Comparison of ENCODE assay signal across 34 cellular contexts in genomic region chr2:30826481-30826880, GRCh38. TPM values are rescaled to one million over a fixed set of nuclear protein-coding genes. Genes with fewer than 3 reads are reported as not detected.
"Had no signal": no experiment of that assay in that cellular context is flagged by ENCODE, and none has a peak within 500 bp of the region (broad histone marks: within the 10 kb centered on the region; RNA-seq: fewer than 3 reads in every experiment).

No MANE protein-coding gene starts in this region.

- H3K4me2 ChIP-seq: hepatocyte, neural progenitor cell, smooth muscle cell had no signal

- DNase-seq: heart right ventricle; islet precursor cell; left ventricle myocardium superior; naive B cell; natural killer cell; nephron progenitor cell; occipital lobe; retina; right cardiac atrium; sigmoid colon; stimulated activated CD4-positive, alpha-beta T cell treated with anti-CD3 and anti-CD28 coated beads, Interleukin-1b, Interleukin-23, amount 100 ng/mL, for 48 hours; stimulated activated CD4-positive, alpha-beta T cell treated with anti-CD3 and anti-CD28 coated beads, Interleukin-2, amount 100 ng/mL, for 48 hours; stimulated activated CD4-positive, alpha-beta T cell treated with anti-CD3 and anti-CD28 coated beads, Interleukin-4, amount 100 ng/mL, for 4 hours; stimulated activated CD8-positive, alpha-beta memory T cell treated with anti-CD3 and anti-CD28 coated beads, Interleukin-4, amount 100 ng/mL, for 48 hours; stimulated activated naive CD4-positive, alpha-beta T cell treated with Interleukin-2 at 50 U/mL for 16 hours; stimulated activated naive CD8-positive, alpha-beta T cell treated with anti-CD3 and anti-CD28 coated beads, Interleukin-15, amount 100 ng/mL, for 72 hours; tibial artery; trophoblast cell; upper lobe of right lung had no signal

- H3K27me3 ChIP-seq: hepatocyte, neural progenitor cell, sigmoid colon, suprapubic skin, tibial artery, upper lobe of right lung had no signal

- H3K9ac ChIP-seq: neural progenitor cell, parathyroid adenoma had no signal

- H3K9me3 ChIP-seq: neutrophil, suprapubic skin, thoracic aorta, tibial artery, upper lobe of right lung had no signal

- H3K79me2 ChIP-seq: hepatocyte, parathyroid adenoma had no signal

- H3K27ac ChIP-seq: heart right ventricle, hepatocyte, neural progenitor cell, neutrophil, parathyroid adenoma, sigmoid colon, suprapubic skin, thoracic aorta, tibial artery, upper lobe of right lung had no signal

- H3K4me3 ChIP-seq: heart right ventricle, hepatocyte, lung, neural progenitor cell, sigmoid colon, smooth muscle cell, suprapubic skin, thoracic aorta, tibial artery, upper lobe of right lung had no signal

- ATAC-seq: heart right ventricle; left ventricle myocardium superior; natural killer cell; right cardiac atrium; stimulated activated memory B cell treated with anti-CD40 and anti-IgM and Interleukin-4, amounts not matched to agents 10 μg/mL and 1 μg/mL and 100 μg/mL, for 72 hours; stimulated activated naive CD8-positive, alpha-beta T cell treated with anti-CD3 and anti-CD28 coated beads, Interleukin-15, amount 100 ng/mL, for 72 hours; upper lobe of right lung had no signal

- H2AFZ ChIP-seq: hepatocyte, neural progenitor cell, parathyroid adenoma had no signal

- H3K4me1 ChIP-seq: heart right ventricle, neural progenitor cell, parathyroid adenoma, sigmoid colon, suprapubic skin, tibial artery, upper lobe of right lung had no signal

- H3K36me3 ChIP-seq: heart right ventricle, neutrophil, sigmoid colon, suprapubic skin, thoracic aorta, tibial artery, upper lobe of right lung had no signal

RNA-seq across cellular contexts. Expression of gene CAPN13, which starts 19.2 kb away (rescaled TPM):
- total RNA-seq: kidney epithelial cell, left ventricle myocardium superior, mesothelial cell of epicardium, natural killer cell, osteocyte, posterior vena cava, right cardiac atrium, sigmoid colon, skeletal muscle tissue, subcutaneous adipose tissue had no signal
- polyA plus RNA-seq: heart right ventricle, right cardiac atrium had no signal
